Comparison of ENCODE assay signal across 1 cellular context in the genomic region with DNA sequence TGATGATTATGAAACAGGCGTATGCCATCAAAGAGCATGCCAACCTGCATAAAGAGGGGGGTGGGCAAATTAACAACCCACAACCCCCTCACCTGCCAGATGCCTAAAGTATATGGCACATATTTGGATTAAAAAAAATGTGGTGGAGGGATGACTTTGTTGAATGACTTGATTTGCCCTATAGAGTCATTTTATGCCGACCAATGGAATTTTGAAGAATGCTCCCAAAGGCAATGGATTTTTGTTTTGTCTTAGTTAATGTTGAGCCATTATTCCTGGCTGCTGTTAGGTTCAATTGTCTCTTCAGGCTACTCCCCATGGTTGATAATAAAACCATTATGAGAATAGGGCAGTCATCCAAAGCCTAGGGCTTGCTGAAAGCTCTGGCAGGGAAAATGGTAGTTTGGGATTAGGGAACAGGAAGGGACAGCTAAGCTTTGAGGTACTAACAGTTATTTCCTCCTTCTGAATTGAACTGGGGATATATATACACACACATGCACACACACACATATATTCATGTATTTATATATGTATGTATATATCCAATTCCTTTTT.
TF ChIP-seq lines count a peak whose summit lies in the region.

No MANE protein-coding gene starts in this region.

TF ChIP-seq in K562, 482 proteins besides CTCF, POLR2A, EP300 and RAD21:
- no peak for TF ChIP-seq ILK (tag; IDR thresholded peaks at IDR 0.05; ENCODE audit: borderline replicate concordance, low read depth)
- no peak for TF ChIP-seq GABPA (tag; conservative IDR thresholded peaks at IDR 0.05; ENCODE audit: low read depth)
- TF ChIP-seq ZNF316 (IDR thresholded peaks at IDR 0.05) = 0 out of 2 replicates have a peak, but pooled peaks have one; percentile 28
- no peak for TF ChIP-seq NFIX (CRISPR knock-in tag; IDR thresholded peaks at IDR 0.05; ENCODE audit: low read depth)
- TF ChIP-seq, protein P1, sequence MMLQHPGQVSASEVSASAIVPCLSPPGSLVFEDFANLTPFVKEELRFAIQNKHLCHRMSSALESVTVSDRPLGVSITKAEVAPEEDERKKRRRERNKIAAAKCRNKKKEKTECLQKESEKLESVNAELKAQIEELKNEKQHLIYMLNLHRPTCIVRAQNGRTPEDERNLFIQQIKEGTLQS (IDR thresholded peaks at IDR 0.05) = no peak
- TF ChIP-seq, protein P1 (CRISPR knock-in tag; conservative IDR thresholded peaks at IDR 0.05) = no peak
- TF ChIP-seq SNIP1 (IDR thresholded peaks at IDR 0.05; ENCODE audit: low read depth) = no peak
- TF ChIP-seq HDGF (IDR thresholded peaks at IDR 0.05) = no peak
